8 cellular contexts compared by ENCODE assay signal in the genomic region with DNA sequence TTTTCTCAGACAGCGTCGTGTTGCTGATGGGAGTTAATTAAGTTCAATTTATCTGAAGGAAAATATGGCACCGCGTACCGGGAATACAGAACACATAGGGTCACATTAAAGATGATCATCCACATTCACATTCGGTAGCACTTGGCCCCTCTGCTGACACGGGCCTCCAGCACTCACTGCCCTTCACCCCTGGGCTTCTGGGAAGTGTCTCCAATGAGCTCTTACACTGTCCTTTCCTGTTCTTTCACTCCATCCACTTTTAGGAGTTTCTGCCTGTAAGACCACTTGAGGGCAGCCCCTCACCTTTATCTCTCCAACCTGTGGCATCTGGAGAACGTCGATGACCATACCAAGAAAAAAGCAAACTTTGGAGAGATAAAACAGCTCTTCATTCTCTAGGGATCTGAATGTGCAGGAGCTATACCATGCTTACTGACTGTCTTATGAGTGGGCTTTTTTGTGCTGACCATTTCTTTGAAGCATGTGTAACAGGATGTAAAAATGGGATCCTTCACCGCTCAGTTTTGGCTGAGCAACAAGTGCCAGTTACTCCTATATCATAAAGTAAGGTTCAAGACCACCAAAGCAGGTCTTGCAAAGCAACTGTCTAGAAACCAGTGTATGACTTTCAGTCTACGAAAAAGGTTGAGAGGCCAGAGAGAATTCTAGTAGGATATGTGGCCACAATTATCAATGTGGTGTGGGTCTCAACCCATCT. TPM values are rescaled to one million over a fixed set of nuclear protein-coding genes. Genes with fewer than 3 reads are reported as not detected.
DNase-seq lines count a peak whose midpoint lies in the region; ATAC-seq and TF ChIP-seq lines count a peak whose summit lies in the region.

No MANE protein-coding gene starts in this region.

- H3K9me3 ChIP-seq in CD4-positive, CD25-positive, alpha-beta regulatory T cell (ENCODE audit: control insufficient read depth in 2 of 2, low read length in 2 of 2): no peaks in the 10 kb centered on the region
- H3K9me3 ChIP-seq in HUES6 (ENCODE audit: control insufficient read depth, insufficient read depth, low read depth, low read length): no peaks in the 10 kb centered on the region
- no peaks in the 10 kb centered on the region for H3K9me3 ChIP-seq in testis

- peaks cover 10 to 34% (median 21%) of the 10 kb centered on the region in 4 donors for H3K4me1 Mint-ChIP-seq in CD4-positive, CD25-positive, alpha-beta regulatory T cell
- H3K4me1 Mint-ChIP-seq in activated naive CD8-positive, alpha-beta T cell treated with anti-CD3 and anti-CD28 coated beads, Interleukin-2, amount 50 U/mL, for 24 hours: peaks cover 42% of the 10 kb centered on the region

- peak overlapping the region; percentile 82 to 97 (median 97) for H3K4me3 Mint-ChIP-seq in CD4-positive, CD25-positive, alpha-beta regulatory T cell
- H3K4me3 Mint-ChIP-seq in activated naive CD8-positive, alpha-beta T cell treated with anti-CD3 and anti-CD28 coated beads, Interleukin-2, amount 50 U/mL, for 24 hours: peak overlapping the region; percentile 85

- H3K9ac ChIP-seq in HUES6 (ENCODE audit: low read length): no peak overlapping the region

- WGBS in testis, 2 donors: 13 to 16% methylated on average over 11 of the region's 11 CpGs

- H3K4me1 ChIP-seq in CD4-positive, CD25-positive, alpha-beta regulatory T cell (ENCODE audit: control insufficient read depth, insufficient read depth, low read length, poor library complexity, severe bottlenecking): peaks cover 19% of the 10 kb centered on the region
- H3K4me1 ChIP-seq in HUES6 (ENCODE audit: control insufficient read depth, insufficient read depth, low read length): peaks cover 7% of the 10 kb centered on the region
- H3K4me1 ChIP-seq in testis: no peaks in the 10 kb centered on the region

- H3K27ac Mint-ChIP-seq in CD4-positive, CD25-positive, alpha-beta regulatory T cell: peak overlapping the region; percentile 96 to 98 (median 97)
- peak overlapping the region; percentile 95 for H3K27ac Mint-ChIP-seq in activated naive CD8-positive, alpha-beta T cell treated with anti-CD3 and anti-CD28 coated beads, Interleukin-2, amount 50 U/mL, for 24 hours

- ATAC-seq in CD4-positive, CD25-positive, alpha-beta regulatory T cell (ENCODE audit: low read depth in 2 of 2): no peak
- ATAC-seq in activated naive CD8-positive, alpha-beta T cell treated with anti-CD3 and anti-CD28 coated beads, Interleukin-2, amount 50 U/mL, for 24 hours: no peak
- ATAC-seq in HG02798 (IDR thresholded peaks at IDR 0.05; ENCODE audit: poor library complexity, unreplicated experiment): no peak
- no peak for ATAC-seq in GM19463 (IDR thresholded peaks at IDR 0.05; ENCODE audit: unreplicated experiment)

- H3K36me3 ChIP-seq in CD4-positive, CD25-positive, alpha-beta regulatory T cell (ENCODE audit: control insufficient read depth, insufficient read depth, low read length): no peaks in the 10 kb centered on the region
- H3K36me3 ChIP-seq in HUES6 (ENCODE audit: control insufficient read depth, insufficient read depth, low read length): no peaks in the 10 kb centered on the region
- H3K36me3 ChIP-seq in testis (ENCODE audit: low read depth, missing control alignments): no peaks in the 10 kb centered on the region

- no peak for TF ChIP-seq POLR2A in testis (IDR thresholded peaks at IDR 0.05)

- peak overlapping the region; percentile 88 for H3K27ac ChIP-seq in CD4-positive, CD25-positive, alpha-beta regulatory T cell (ENCODE audit: insufficient read depth, low read length, poor library complexity, severe bottlenecking)
- H3K27ac ChIP-seq in HUES6 (ENCODE audit: low read depth, low read length) (no peak overlapping the region), testis (peak overlapping the region in 1 of 2 donors; percentile 65)

- no peaks in the 10 kb centered on the region for H3K27me3 ChIP-seq in CD4-positive, CD25-positive, alpha-beta regulatory T cell (ENCODE audit: control insufficient read depth, insufficient read depth, low read length)
- H3K27me3 ChIP-seq in HUES6 (ENCODE audit: control insufficient read depth, insufficient read depth, low read length) (peaks cover 26% of the 10 kb centered on the region), testis (no peaks in the 10 kb centered on the region)

- peaks cover 0 to 8% (median 0%) of the 10 kb centered on the region in 7 donors for H3K9me3 Mint-ChIP-seq in CD4-positive, CD25-positive, alpha-beta regulatory T cell
- H3K9me3 Mint-ChIP-seq in activated naive CD8-positive, alpha-beta T cell treated with anti-CD3 and anti-CD28 coated beads, Interleukin-2, amount 50 U/mL, for 24 hours: no peaks in the 10 kb centered on the region

- H3K27me3 Mint-ChIP-seq in CD4-positive, CD25-positive, alpha-beta regulatory T cell: no peaks in the 10 kb centered on the region
- no peaks in the 10 kb centered on the region for H3K27me3 Mint-ChIP-seq in activated naive CD8-positive, alpha-beta T cell treated with anti-CD3 and anti-CD28 coated beads, Interleukin-2, amount 50 U/mL, for 24 hours

- H3K4me3 ChIP-seq in CD4-positive, CD25-positive, alpha-beta regulatory T cell (ENCODE audit: low read depth, low read length): peak overlapping the region; percentile 76
- H3K4me3 ChIP-seq in HUES6 (ENCODE audit: low read depth, low read length) (peak overlapping the region; percentile 99), testis (peak overlapping the region; percentile 82 to 83)

- peak in 1 of 3 donors; percentile 7 for DNase-seq in CD4-positive, CD25-positive, alpha-beta regulatory T cell
- DNase-seq in activated naive CD8-positive, alpha-beta T cell treated with anti-CD3 and anti-CD28 coated beads, Interleukin-2, amount 50 U/mL, for 24 hours: peak; percentile 18
- peak; percentile 31 for DNase-seq in left kidney (ENCODE audit: low read depth, low spot score)
- no peak for DNase-seq in testis
- DNase-seq in NCI-H2107 (lab: John Stamatoyannopoulos, UW): no peak

- intact Hi-C loops in testis (cut with DNase I; ENCODE audit: low total_unique reads): no loop called here

- no peaks in the 10 kb centered on the region for H3K36me3 Mint-ChIP-seq in CD4-positive, CD25-positive, alpha-beta regulatory T cell
- H3K36me3 Mint-ChIP-seq in activated naive CD8-positive, alpha-beta T cell treated with anti-CD3 and anti-CD28 coated beads, Interleukin-2, amount 50 U/mL, for 24 hours (ENCODE audit: low read depth): no peaks in the 10 kb centered on the region

- no peak for TF ChIP-seq CTCF in testis (IDR thresholded peaks at IDR 0.05)

RNA-seq across cellular contexts. Expression of a gene that starts 1.1 kb away (rescaled TPM):
- total RNA-seq in CD4-positive, CD25-positive, alpha-beta regulatory T cell: 40.4 TPM
- polyA plus RNA-seq in CD4-positive, CD25-positive, alpha-beta regulatory T cell: 10 to 100 TPM; 74.9 to 81.5 (median 77.8) TPM
- 10 to 100 TPM; 12.5 to 23.1 TPM for total RNA-seq in testis
- polyA plus RNA-seq in testis (ENCODE audit: insufficient read depth, low read depth, low replicate concordance): 37.5 TPM

RNA-seq across cellular contexts. Expression of a gene that starts 32.1 kb away (rescaled TPM):
- 0.74 TPM for total RNA-seq in CD4-positive, CD25-positive, alpha-beta regulatory T cell
- polyA plus RNA-seq in CD4-positive, CD25-positive, alpha-beta regulatory T cell: under 1 TPM in 1 of 4 donors, not detected in 3; 0.26 TPM
- 1 to 10 TPM; 1.7 to 1.9 TPM for total RNA-seq in testis
- polyA plus RNA-seq in testis (ENCODE audit: insufficient read depth, low read depth, low replicate concordance): 1.0 TPM

Comparison
In these comparisons a context has a peak if more than half of its experiments do, and no peak if none do; other contexts are left out.
1. DNase-seq: peak in activated naive CD8-positive, alpha-beta T cell treated with anti-CD3 and anti-CD28 coated beads, Interleukin-2, amount 50 U/mL, for 24 hours (single experiment) and left kidney (single experiment); none in testis (single experiment) and NCI-H2107 (single experiment).
2. Peak in every context shown above with its lines, with median percentiles within 50 percentile points of each other: H3K4me3 ChIP-seq.